2 cellular contexts compared by ENCODE assay signal in the genomic region with DNA sequence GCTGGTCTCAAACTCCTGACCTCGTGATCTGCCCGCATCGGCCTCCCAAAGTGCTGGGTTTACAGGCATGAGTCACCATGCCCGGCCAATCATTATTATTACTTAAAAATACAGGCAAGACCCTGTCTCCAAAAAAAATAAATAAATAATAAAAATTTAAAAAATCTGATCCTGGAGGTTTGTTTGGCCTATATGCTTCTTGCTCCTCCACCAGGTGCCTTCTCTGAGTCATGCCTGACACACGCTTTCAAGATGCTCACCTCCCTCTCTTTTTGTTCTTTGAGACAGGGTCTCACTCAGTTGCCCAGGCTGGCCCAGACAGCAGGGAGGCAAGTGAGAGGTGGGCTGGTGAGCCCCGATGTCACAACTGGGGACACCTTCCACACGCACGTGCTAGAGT.
TF ChIP-seq lines count a peak whose summit lies in the region.

No MANE protein-coding gene starts in this region.

TF ChIP-seq in GM12891, 5 proteins besides CTCF, POLR2A, EP300 and RAD21:
- TF ChIP-seq POLR2AphosphoS5 (IDR thresholded peaks at IDR 0.05; ENCODE audit: low read depth, low read length) (no peak), POU2F2 (IDR thresholded peaks at IDR 0.05; ENCODE audit: low read depth, low read length) (no peak), PAX5 (IDR thresholded peaks at IDR 0.05; ENCODE audit: insufficient read depth, low read length, severe bottlenecking) (no peak), TAF1 (IDR thresholded peaks at IDR 0.05; ENCODE audit: low read depth, low read length) (no peak), SPI1 (IDR thresholded peaks at IDR 0.05; ENCODE audit: low read depth, low read length) (no peak)

TF ChIP-seq in GM12878, 131 proteins besides CTCF, POLR2A, EP300 and RAD21:
- TF ChIP-seq, protein P1, sequence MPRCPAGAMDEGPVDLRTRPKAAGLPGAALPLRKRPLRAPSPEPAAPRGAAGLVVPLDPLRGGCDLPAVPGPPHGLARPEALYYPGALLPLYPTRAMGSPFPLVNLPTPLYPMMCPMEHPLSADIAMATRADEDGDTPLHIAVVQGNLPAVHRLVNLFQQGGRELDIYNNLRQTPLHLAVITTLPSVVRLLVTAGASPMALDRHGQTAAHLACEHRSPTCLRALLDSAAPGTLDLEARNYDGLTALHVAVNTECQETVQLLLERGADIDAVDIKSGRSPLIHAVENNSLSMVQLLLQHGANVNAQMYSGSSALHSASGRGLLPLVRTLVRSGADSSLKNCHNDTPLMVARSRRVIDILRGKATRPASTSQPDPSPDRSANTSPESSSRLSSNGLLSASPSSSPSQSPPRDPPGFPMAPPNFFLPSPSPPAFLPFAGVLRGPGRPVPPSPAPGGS (IDR thresholded peaks at IDR 0.05; ENCODE audit: borderline replicate concordance, insufficient read depth, low read depth, low read length, poor library complexity, severe bottlenecking), result peak; percentile 19
- TF ChIP-seq, protein P2, sequence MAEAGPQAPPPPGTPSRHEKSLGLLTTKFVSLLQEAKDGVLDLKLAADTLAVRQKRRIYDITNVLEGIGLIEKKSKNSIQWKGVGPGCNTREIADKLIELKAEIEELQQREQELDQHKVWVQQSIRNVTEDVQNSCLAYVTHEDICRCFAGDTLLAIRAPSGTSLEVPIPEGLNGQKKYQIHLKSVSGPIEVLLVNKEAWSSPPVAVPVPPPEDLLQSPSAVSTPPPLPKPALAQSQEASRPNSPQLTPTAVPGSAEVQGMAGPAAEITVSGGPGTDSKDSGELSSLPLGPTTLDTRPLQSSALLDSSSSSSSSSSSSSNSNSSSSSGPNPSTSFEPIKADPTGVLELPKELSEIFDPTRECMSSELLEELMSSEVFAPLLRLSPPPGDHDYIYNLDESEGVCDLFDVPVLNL (IDR thresholded peaks at IDR 0.05; ENCODE audit: low read depth, low read length), result no peak
